In genomic region chr5:173311818-173312585, GRCh38 we compare ENCODE assay signal across 18 cellular contexts. TPM values are rescaled to one million over a fixed set of nuclear protein-coding genes. Genes with fewer than 3 reads are reported as not detected.
DNase-seq lines count a peak whose midpoint lies in the region; ATAC-seq, FAIRE-seq and TF ChIP-seq lines count a peak whose summit lies in the region.
"Had no signal": no experiment of that assay in that cellular context is flagged by ENCODE, and none has a peak within 500 bp of the region (broad histone marks: within the 10 kb centered on the region; RNA-seq: fewer than 3 reads in every experiment).

No MANE protein-coding gene starts in this region.

- intact Hi-C loops in Caco-2 (cut with micrococcal nuclease; ENCODE audit: unreplicated experiment) (no loop called here), K562 (cut with micrococcal nuclease) (no loop called here)

- CTCF ChIA-PET in Caco-2 (lab: Charles Lee), result interaction anchor here (0.6 to 1.4 kb wide), 2 partner anchors 20 to 551 kb away, joined by 4 to 5 read pairs; no protein-coding TSS in a partner anchor
- CTCF ChIA-PET in K562 (lab: Yijun Ruan, JAX; ENCODE audit: low intra/inter-chr PET ratio), result interaction anchor here (0.6 kb wide), 1 partner anchor 562 kb away, joined by 3 read pairs; no protein-coding TSS in a partner anchor

- ATAC-seq in K562, result no peak
- ATAC-seq: Right ventricle myocardium inferior had no signal

- no peaks in the 10 kb centered on the region for H3K9me1 ChIP-seq in K562 (ENCODE audit: control insufficient read depth, insufficient read depth, low read length)

- no peak overlapping the region for H3K4me2 ChIP-seq in K562 (ENCODE audit: insufficient read depth, low read length)
- no peak overlapping the region for H3K4me2 ChIP-seq in Karpas-422 (ENCODE audit: low read depth, low read length, poor library complexity, severe bottlenecking)
- H3K4me2 ChIP-seq: KMS-11 had no signal

- H3K4me1 ChIP-seq in Caco-2 (no peaks in the 10 kb centered on the region; the same call in 1 of the 2 replicates), K562 (replicated peaks in 1 of 2; ENCODE audit: control insufficient read depth in 2 of 2, insufficient read depth in 2 of 2, low read length in 2 of 2) (peaks cover 8 to 26% of the 10 kb centered on the region in 2 experiments; a peak in 3 of 5 replicates), stomach smooth muscle (ENCODE audit: control insufficient read depth, insufficient read depth, low read length) (peaks cover 36% of the 10 kb centered on the region), Karpas-422 (ENCODE audit: low read length) (no peaks in the 10 kb centered on the region), right atrium auricular region (peaks cover 0 to 39% of the 10 kb centered on the region in 2 donors)

- no peaks in the 10 kb centered on the region for H3K27me3 Mint-ChIP-seq in Caco-2 (ENCODE audit: insufficient read depth, unreplicated experiment)
- peaks cover 5% of the 10 kb centered on the region for H3K27me3 Mint-ChIP-seq in nephron progenitor cell (ENCODE audit: low read depth, poor library complexity)

- H3K27me3 ChIP-seq in Caco-2 (replicated peaks; ENCODE audit: control insufficient read depth, insufficient read depth, low read length) (no peaks in the 10 kb centered on the region), K562 (ENCODE audit: control insufficient read depth in 2 of 2, insufficient read depth in 2 of 2, low read length in 2 of 2) (no peaks in the 10 kb centered on the region), stomach smooth muscle (ENCODE audit: control insufficient read depth in 1 of 2, insufficient read depth in 2 of 2, low read length in 2 of 2) (no peaks in the 10 kb centered on the region), Karpas-422 (ENCODE audit: low read length) (no peaks in the 10 kb centered on the region), right atrium auricular region (no peaks in the 10 kb centered on the region)

- no peak for TF ChIP-seq EP300 in K562 (IDR thresholded peaks at IDR 0.05; ENCODE audit: low read length)

- in situ Hi-C loops in K562 (cut with MboI), result no loop called here

- H4K20me1 ChIP-seq in K562 (replicated peaks; ENCODE audit: control insufficient read depth, insufficient read depth, low read length) (no peaks in the 10 kb centered on the region), Karpas-422 (ENCODE audit: insufficient read depth, low read depth, low read length) (no peaks in the 10 kb centered on the region)

- H3K79me2 ChIP-seq in K562 (ENCODE audit: control insufficient read depth, insufficient read depth, low read length) (no peaks in the 10 kb centered on the region), Karpas-422 (ENCODE audit: low read length) (no peaks in the 10 kb centered on the region)

- H3K9me3 Mint-ChIP-seq in Caco-2 (ENCODE audit: unreplicated experiment), result peaks cover 10% of the 10 kb centered on the region
- peaks cover 24% of the 10 kb centered on the region for H3K9me3 Mint-ChIP-seq in nephron progenitor cell

- H3K4me3 ChIP-seq in Caco-2 (ENCODE audit: low read depth, low read length) (no peak overlapping the region), K562 (no peak overlapping the region), stomach smooth muscle (ENCODE audit: low read length in 2 of 2) (no peak overlapping the region), Karpas-422 (ENCODE audit: low read length) (no peak overlapping the region), right atrium auricular region (no peak overlapping the region)

- DNase-seq in Caco-2, result peak in 1 of 2 experiments; percentile 26
- DNase-seq in K562 (ENCODE audit: extremely low read depth in 1 of 4, low spot score in 3 of 4), result no peak
- no peak for DNase-seq in nephron progenitor cell
- DNase-seq in Karpas-422, result no peak
- no peak for DNase-seq in right atrium auricular region (ENCODE audit: low spot score)
- no peak for DNase-seq in epidermal melanocyte (ENCODE audit: insufficient read length, low spot score)
- DNase-seq: DMS79, H7, MV-4-11, NCI-H1694 treated with DMSO at 0.1 percent for 48 hours, NCI-H446 treated with DMSO at 0.1 percent for 48 hours, NCI-H526 treated with DMSO at 0.1 percent for 48 hours had no signal

- no peak for TF ChIP-seq POLR2A in K562 (conservative IDR thresholded peaks at IDR 0.05)

- H3K9ac ChIP-seq in K562 (ENCODE audit: insufficient read depth in 1 of 2, low read depth in 2 of 2, low read length in 2 of 2), result no peak overlapping the region
- H3K9ac ChIP-seq in stomach smooth muscle (ENCODE audit: low read length in 2 of 2), result no peak overlapping the region
- H3K9ac ChIP-seq in Karpas-422 (ENCODE audit: low read length), result no peak overlapping the region
- H3K9ac ChIP-seq: KMS-11 had no signal

- H3K4me1 Mint-ChIP-seq in Caco-2 (ENCODE audit: low read depth, unreplicated experiment), result peaks cover under 1% of the 10 kb centered on the region
- H3K4me1 Mint-ChIP-seq in nephron progenitor cell, result peaks cover 73% of the 10 kb centered on the region

- H3K36me3 ChIP-seq in Caco-2 (ENCODE audit: control insufficient read depth, insufficient read depth, low read length) (no peaks in the 10 kb centered on the region; the same call in 1 of the 2 replicates), K562 (ENCODE audit: control insufficient read depth, insufficient read depth, low read length) (peaks cover 8% of the 10 kb centered on the region; the same call in 1 of the 3 replicates), stomach smooth muscle (ENCODE audit: control insufficient read depth in 2 of 2, insufficient read depth in 2 of 2, low read length in 2 of 2) (no peaks in the 10 kb centered on the region), Karpas-422 (ENCODE audit: insufficient read depth, low read length) (no peaks in the 10 kb centered on the region), right atrium auricular region (no peaks in the 10 kb centered on the region)

- no peaks in the 10 kb centered on the region for H3K9me2 ChIP-seq in Karpas-422 (replicated peaks; ENCODE audit: insufficient read depth, low read length)

- H3K27ac ChIP-seq in K562 (ENCODE audit: extremely low read depth, low read depth, low read length) (no peak overlapping the region), stomach smooth muscle (ENCODE audit: low read length) (peak overlapping the region; percentile 76), Karpas-422 (ENCODE audit: low read length) (no peak overlapping the region), right atrium auricular region (no peak overlapping the region)
- H3K27ac ChIP-seq: HL-60, KMS-11 had no signal

- TF ChIP-seq RAD21 in K562 (CRISPR knock-in tag; conservative IDR thresholded peaks at IDR 0.05 in 1 of 2, IDR thresholded peaks at IDR 0.05 in 1 of 2), result no peak

- POLR2A ChIA-PET in Caco-2 (lab: Charles Lee) (interaction anchor here (9.8 kb wide), 1 partner anchor 17 kb away, joined by 72 read pairs; the partner anchor contains the start of gene STC2), K562 (lab: Yijun Ruan, JAX) (interaction anchor here (1.0 to 2.3 kb wide), 4 partner anchors 9 to 452 kb away, joined by 3 to 18 read pairs (median 4); no protein-coding TSS in a partner anchor)

- H3K36me3 Mint-ChIP-seq in Caco-2 (ENCODE audit: insufficient read depth, unreplicated experiment), result peaks cover 51% of the 10 kb centered on the region
- peaks cover 14% of the 10 kb centered on the region for H3K36me3 Mint-ChIP-seq in nephron progenitor cell (ENCODE audit: low read depth)

- 66% methylated on average over 8 of the region's 9 CpGs for WGBS in K562 (ENCODE audit: insufficient coverage, low coverage, missing lambda C conversion rate)

- H3K9me3 ChIP-seq in Caco-2 (peaks cover 12% of the 10 kb centered on the region; the same call in 1 of the 2 replicates), K562 (replicated peaks; ENCODE audit: control insufficient read depth, insufficient read depth, low read depth, low read length) (no peaks in the 10 kb centered on the region), stomach smooth muscle (ENCODE audit: control insufficient read depth in 2 of 2, low read length in 2 of 2) (peaks cover 0 to 7% of the 10 kb centered on the region in 2 donors), Karpas-422 (ENCODE audit: low read length) (no peaks in the 10 kb centered on the region), right atrium auricular region (peaks cover 0 to 4% of the 10 kb centered on the region in 2 donors)

- no peak overlapping the region for H2AFZ ChIP-seq in K562 (ENCODE audit: low read depth, low read length)
- H2AFZ ChIP-seq in Karpas-422 (ENCODE audit: low read length), result no peak overlapping the region

- H3K4me3 Mint-ChIP-seq in Caco-2 (ENCODE audit: unreplicated experiment) (no peak overlapping the region), nephron progenitor cell (no peak overlapping the region)

- no TSS peak for BruUV-seq in Caco-2 (replicated peaks; lab: Mats Ljungman, UMichigan)
- no TSS peak for BruUV-seq in K562 (replicated peaks; lab: Mats Ljungman, UMichigan)

- peak overlapping the region; percentile 56 for H3K27ac Mint-ChIP-seq in Caco-2 (ENCODE audit: unreplicated experiment)
- H3K27ac Mint-ChIP-seq in nephron progenitor cell, result peak overlapping the region; percentile 50

- TF ChIP-seq CTCF in Caco-2 (IDR thresholded peaks at IDR 0.05; ENCODE audit: insufficient read depth in 1 of 2, low read depth in 1 of 2, low read length in 1 of 2, severe bottlenecking in 1 of 2, unreplicated experiment in 1 of 2) (no peak), K562 (IDR thresholded peaks at IDR 0.05 in 2 of 3, conservative IDR thresholded peaks at IDR 0.05 in 1 of 3; ENCODE audit: insufficient read depth in 2 of 3, low read depth in 1 of 3, low read length in 3 of 3) (no peak), nephron progenitor cell (IDR thresholded peaks at IDR 0.05) (no peak), right atrium auricular region (IDR thresholded peaks at IDR 0.05) (no peak)

- FAIRE-seq in K562 (lab: Jason Lieb, UNC), result no peak
- FAIRE-seq: A204.1 had no signal

RNA-seq across cellular contexts. Expression of gene STC2, which starts 16.2 kb away (rescaled TPM):
- total RNA-seq in Caco-2 (2022), result 190 and 224 TPM in 2 replicates
- total RNA-seq in K562 (2011; cell fraction: chromatin; rRNA removed; ENCODE audit: low replicate concordance), result 18.5 and 24.8 TPM in 2 replicates
- 30.9 and 40.0 TPM in 2 replicates for total RNA-seq in K562 (2011; cell fraction: nucleolus; rRNA removed)
- total RNA-seq in K562 (2011; cell fraction: nucleoplasm; rRNA removed), result 23.3 and 29.5 TPM in 2 replicates
- 23.8 and 30.1 TPM in 2 replicates for total RNA-seq in K562 (2014; rRNA removed)
- 6.5 and 7.4 TPM in 2 replicates for total RNA-seq in K562 (2014; rRNA removed; fragmentation: Illumina TruSeq; extraction: Trizol)
- total RNA-seq in K562 (2015; rRNA removed; fragmentation: Illumina TruSeq; extraction: Trizol), result 7.2 and 8.9 TPM in 2 replicates
- 19.2 and 21.8 TPM in 2 replicates for total RNA-seq in K562 (2021)
- 4.3 and 4.7 TPM in 2 replicates for polyA plus RNA-seq in K562 (2011; rRNA removed)
- 1.9 and 4.0 TPM in 2 replicates for polyA plus RNA-seq in K562 (2011; cell fraction: cytosol; rRNA removed)
- polyA plus RNA-seq in K562 (2011; cell fraction: nucleus; rRNA removed), result 8.8 and 11.6 TPM in 2 replicates
- 8.1 and 31.8 TPM in 2 replicates for polyA plus RNA-seq in K562 (2012)
- polyA plus RNA-seq in K562 (2014; fragmentation: Illumina TruSeq; extraction: Trizol), result 11.4 and 16.1 TPM in 2 replicates
- under 1 TPM; 0.62 to 0.63 TPM for polyA plus RNA-seq in K562 (2014; fragmentation: Nextera tagmentation; extraction: Ambion mirVana)
- polyA plus RNA-seq in K562 (2014; rRNA removed), result 25.6 and 31.7 TPM in 2 replicates
- polyA minus RNA-seq in K562 (2011; rRNA and poly(A)+ RNA removed), result 4.0 and 5.4 TPM in 2 replicates
- polyA minus RNA-seq in K562 (2011; cell fraction: cytosol; rRNA and poly(A)+ RNA removed), result 3.7 and 4.5 TPM in 2 replicates
- 16.7 and 17.5 TPM in 2 replicates for polyA minus RNA-seq in K562 (2011; cell fraction: nucleus; rRNA and poly(A)+ RNA removed)
- not detected in 2 replicates for total RNA-seq in Karpas-422 (2014; rRNA removed; shearing (Covaris generic); ENCODE audit: low replicate concordance)
- total RNA-seq in right atrium auricular region, result 10 to 100 TPM; 16.0 to 16.1 TPM
- total RNA-seq: HT-29 had no signal
